In genomic region chr4:76897522-76898384, GRCh38 we compare ENCODE assay signal across 8 cellular contexts. TPM values are rescaled to one million over a fixed set of nuclear protein-coding genes. Genes with fewer than 3 reads are reported as not detected.
DNase-seq lines count a peak whose midpoint lies in the region; ATAC-seq, FAIRE-seq and TF ChIP-seq lines count a peak whose summit lies in the region.

SOWAHB (minus strand) TSS chr4:76898144; CDS start chr4:76897849, 295 bp downstream.

- peak within 1 kb of the TSS; percentile 52 to 61 (median 60) for H3K4me3 ChIP-seq in keratinocyte (ENCODE audit: control insufficient read depth in 2 of 3, extremely low read depth in 1 of 3, insufficient read depth in 2 of 3, low read depth in 1 of 3, low read length in 3 of 3)

- peaks cover 0 to 5% (median 0%) of the 10 kb centered on the region in 5 experiments for H3K9me3 Mint-ChIP-seq in brain

- FAIRE-seq in keratinocyte (lab: Jason Lieb, UNC): no peak

- H3K4me1 ChIP-seq in keratinocyte (ENCODE audit: control insufficient read depth, extremely low read depth, insufficient read depth, low read length): peaks cover 8% of the 10 kb centered on the region

- ATAC-seq in HG02852 (IDR thresholded peaks at IDR 0.05; ENCODE audit: unreplicated experiment) (peak; percentile 54), SK-N-SH treated with all-trans-retinoic acid at 6 μM for 48 hours (peak; percentile 69)

- H3K79me2 ChIP-seq in keratinocyte (ENCODE audit: control insufficient read depth, insufficient read depth, low read length): no peaks in the 10 kb centered on the region

- no peaks in the 10 kb centered on the region for H3K36me3 ChIP-seq in keratinocyte (ENCODE audit: control insufficient read depth in 2 of 2, extremely low read depth in 1 of 2, insufficient read depth in 2 of 2, low read length in 2 of 2)

- peak within 1 kb of the TSS; percentile 16 for H3K9ac ChIP-seq in keratinocyte (ENCODE audit: control insufficient read depth, extremely low read depth, insufficient read depth, low read length)

- H2AFZ ChIP-seq in keratinocyte (ENCODE audit: control insufficient read depth, low read length): peak within 1 kb of the TSS; percentile 53

- H3K4me3 Mint-ChIP-seq in brain: peak within 1 kb of the TSS; percentile 70 to 80 (median 78)

- DNase-seq in DMS153 treated with DMSO at 0.1 percent for 48 hours (lab: John Stamatoyannopoulos, UW; ENCODE audit: unreplicated experiment) (peak; percentile 70), keratinocyte (ENCODE audit: low read depth, low spot score) (no peak), GDM1 (lab: John Stamatoyannopoulos, UW) (no peak), pons (ENCODE audit: low spot score) (no peak)
- DNase-seq in stimulated activated CD4-positive, alpha-beta T cell treated with anti-CD3 and anti-CD28 coated beads, Interleukin-1b, Interleukin-23, amount 100 ng/mL, for 48 hours: peak; percentile 6

- H3K27me3 Mint-ChIP-seq in brain: peaks cover 63% of the 10 kb centered on the region

- H3K27me3 ChIP-seq in keratinocyte (ENCODE audit: control insufficient read depth, extremely low read depth, insufficient read depth, low read length): peaks cover 41% of the 10 kb centered on the region

- peak within 1 kb of the TSS; percentile 75 for H3K4me2 ChIP-seq in keratinocyte (ENCODE audit: control insufficient read depth, extremely low read depth, insufficient read depth, low read depth, low read length)

- no peaks in the 10 kb centered on the region for H4K20me1 ChIP-seq in keratinocyte (ENCODE audit: control insufficient read depth, extremely low read depth, insufficient read depth, low read length)

- no peak for TF ChIP-seq CTCF in brain (conservative IDR thresholded peaks at IDR 0.05)
- no peak for TF ChIP-seq CTCF in keratinocyte (optimal IDR thresholded peaks at IDR 0.05 in 1 of 3, IDR thresholded peaks at IDR 0.05 in 1 of 3, conservative IDR thresholded peaks at IDR 0.05 in 1 of 3; ENCODE audit: extremely low read depth in 1 of 3, insufficient read depth in 2 of 3, low read length in 3 of 3)

- no peak within 1 kb of the TSS for H3K27ac ChIP-seq in keratinocyte (ENCODE audit: control insufficient read depth, insufficient read depth, low read length)

- no peaks in the 10 kb centered on the region for H3K36me3 Mint-ChIP-seq in brain

- peaks cover 8% of the 10 kb centered on the region for H3K4me1 Mint-ChIP-seq in brain

- H3K9me3 ChIP-seq in keratinocyte (ENCODE audit: control insufficient read depth, low read depth, low read length): no peaks in the 10 kb centered on the region

- H3K27ac Mint-ChIP-seq in brain: no peak within 1 kb of the TSS

- no peaks in the 10 kb centered on the region for H3K9me1 ChIP-seq in keratinocyte (ENCODE audit: control insufficient read depth, extremely low read depth, insufficient read depth, low read length)

- dilution Hi-C loops in keratinocyte (cut with MboI; ENCODE audit: extremely low pct_ligation_motif_present, low sequenced_read_pairs): no loop called here

TF ChIP-seq in SK-N-SH treated with all-trans-retinoic acid at 6 μM for 48 hours, 23 proteins besides CTCF, POLR2A, EP300 and RAD21:
- no peak for TF ChIP-seq CREB5 (CRISPR knock-in tag; IDR thresholded peaks at IDR 0.05; ENCODE audit: low read depth)
- no peak for TF ChIP-seq ISL1 (CRISPR knock-in tag; IDR thresholded peaks at IDR 0.05)
- TF ChIP-seq POU6F1 (CRISPR knock-in tag; IDR thresholded peaks at IDR 0.05; ENCODE audit: borderline replicate concordance, low read depth): no peak
- TF ChIP-seq ZNF8 (CRISPR knock-in tag; IDR thresholded peaks at IDR 0.05): no peak
- no peak for TF ChIP-seq ZC3H10 (CRISPR knock-in tag; IDR thresholded peaks at IDR 0.05)
- no peak for TF ChIP-seq GLIS3 (CRISPR knock-in tag; IDR thresholded peaks at IDR 0.05)
- no peak for TF ChIP-seq ZNF70 (CRISPR knock-in tag; IDR thresholded peaks at IDR 0.05)
- TF ChIP-seq ZFP30 (CRISPR knock-in tag; IDR thresholded peaks at IDR 0.05): no peak
- no peak for TF ChIP-seq SNAI2 (CRISPR knock-in tag; IDR thresholded peaks at IDR 0.05)
- no peak for TF ChIP-seq TOX (CRISPR knock-in tag; IDR thresholded peaks at IDR 0.05; ENCODE audit: borderline replicate concordance)

RNA-seq across cellular contexts. Expression of gene SOWAHB, which starts in this region (rescaled TPM):
- polyA plus RNA-seq in brain (ENCODE audit: insufficient read depth, low read depth, low replicate concordance) (0.29 TPM), keratinocyte (0.17 to 0.64 TPM (median 0.18 TPM) in 3 replicates)
- polyA plus RNA-seq in keratinocyte (2011; ENCODE audit: low read depth): 1.3 TPM
- polyA plus RNA-seq in keratinocyte (2011; cell fraction: cytosol; rRNA removed): 0.25 and 0.40 TPM in 2 replicates
- polyA plus RNA-seq in keratinocyte (2011; cell fraction: nucleus; rRNA removed): 0.45 and 0.46 TPM in 2 replicates
- polyA plus RNA-seq in keratinocyte (2012; ENCODE audit: low replicate concordance): 0.17 and 2.9 TPM in 2 replicates
- 0.58 to 1.2 TPM in 2 of 3 replicates, not detected in the other for polyA minus RNA-seq in keratinocyte
- not detected for polyA minus RNA-seq in keratinocyte (2011; cell fraction: cytosol; rRNA and poly(A)+ RNA removed)
- 1.5 TPM in 2 replicates for polyA minus RNA-seq in keratinocyte (2011; cell fraction: nucleus; rRNA and poly(A)+ RNA removed)

Comparison
In these comparisons a context has a peak if more than half of its experiments do, and no peak if none do; other contexts are left out.
1. DNase-seq: peak in DMS153 treated with DMSO at 0.1 percent for 48 hours (single experiment) and stimulated activated CD4-positive, alpha-beta T cell treated with anti-CD3 and anti-CD28 coated beads, Interleukin-1b, Interleukin-23, amount 100 ng/mL, for 48 hours (single experiment); none in keratinocyte (single experiment), GDM1 (single experiment) and pons (single experiment).